Comparison of ENCODE assay signal across 21 cellular contexts in genomic region chr15:42710662-42711061, GRCh38.
"Had no signal": no experiment of that assay in that cellular context is flagged by ENCODE, and none has a peak within 500 bp of the region (broad histone marks: within the 10 kb centered on the region; RNA-seq: fewer than 3 reads in every experiment).

No MANE protein-coding gene starts in this region.

- H3K27ac ChIP-seq: epithelial cell of prostate, esophagus squamous epithelium, left lung, pancreas, right lobe of liver, skin epidermis, testis, transverse colon had no signal

- H3K9me3 Mint-ChIP-seq: effector memory CD8-positive, alpha-beta T cell; naive B cell; nephron; stimulated activated naive B cell treated with anti-CD40 and anti-IgM and Interleukin-4, amounts not matched to agents 10 μg/mL and 1 μg/mL and 100 μg/mL, for 72 hours; stimulated activated naive CD8-positive, alpha-beta T cell treated with anti-CD3 and anti-CD28 coated beads, Interleukin-15, amount 100 ng/mL, for 72 hours had no signal

- H3K27me3 Mint-ChIP-seq: effector memory CD8-positive, alpha-beta T cell; naive B cell; progenitor cell of endocrine pancreas; stimulated activated naive B cell treated with anti-CD40 and anti-IgM and Interleukin-4, amounts not matched to agents 10 μg/mL and 1 μg/mL and 100 μg/mL, for 72 hours; stimulated activated naive CD8-positive, alpha-beta T cell treated with anti-CD3 and anti-CD28 coated beads, Interleukin-15, amount 100 ng/mL, for 72 hours had no signal

- H3K36me3 Mint-ChIP-seq: naive B cell had no signal

- H3K4me3 Mint-ChIP-seq: effector memory CD8-positive, alpha-beta T cell; naive B cell; nephron; stimulated activated naive B cell treated with anti-CD40 and anti-IgM and Interleukin-4, amounts not matched to agents 10 μg/mL and 1 μg/mL and 100 μg/mL, for 72 hours; stimulated activated naive CD8-positive, alpha-beta T cell treated with anti-CD3 and anti-CD28 coated beads, Interleukin-15, amount 100 ng/mL, for 72 hours had no signal

- H3K4me3 ChIP-seq: esophagus squamous epithelium, left lung, lung, pancreas, right lobe of liver, skin epidermis, testis, transverse colon had no signal

- ATAC-seq: effector memory CD8-positive, alpha-beta T cell; left lung; pancreas; right lobe of liver; stimulated activated naive B cell treated with anti-CD40 and anti-IgM and Interleukin-4, amounts not matched to agents 10 μg/mL and 1 μg/mL and 100 μg/mL, for 72 hours; stimulated activated naive CD8-positive, alpha-beta T cell treated with anti-CD3 and anti-CD28 coated beads, Interleukin-15, amount 100 ng/mL, for 72 hours had no signal

- H3K4me1 ChIP-seq: right lobe of liver, testis had no signal

- H3K27ac Mint-ChIP-seq: naive B cell; nephron; progenitor cell of endocrine pancreas; stimulated activated naive B cell treated with anti-CD40 and anti-IgM and Interleukin-4, amounts not matched to agents 10 μg/mL and 1 μg/mL and 100 μg/mL, for 72 hours; stimulated activated naive CD8-positive, alpha-beta T cell treated with anti-CD3 and anti-CD28 coated beads, Interleukin-15, amount 100 ng/mL, for 72 hours had no signal

- H3K4me1 Mint-ChIP-seq: naive B cell; nephron; stimulated activated naive B cell treated with anti-CD40 and anti-IgM and Interleukin-4, amounts not matched to agents 10 μg/mL and 1 μg/mL and 100 μg/mL, for 72 hours; stimulated activated naive CD8-positive, alpha-beta T cell treated with anti-CD3 and anti-CD28 coated beads, Interleukin-15, amount 100 ng/mL, for 72 hours had no signal

- DNase-seq: effector memory CD8-positive, alpha-beta T cell; esophagus squamous epithelium; islet precursor cell; left lung; mesenchymal stem cell; midbrain; naive B cell; occipital lobe; stimulated activated CD4-positive, alpha-beta T cell treated with anti-CD3 and anti-CD28 coated beads, Interleukin-2, amount 100 ng/mL, for 24 hours; stimulated activated CD4-positive, alpha-beta T cell treated with anti-CD3 and anti-CD28 coated beads, Interleukin-4, amount 100 ng/mL, for 4 hours; stimulated activated naive B cell treated with anti-CD40 and anti-IgM and Interleukin-4, amounts not matched to agents 10 μg/mL and 1 μg/mL and 100 μg/mL, for 72 hours; stimulated activated naive CD8-positive, alpha-beta T cell treated with anti-CD3 and anti-CD28 coated beads, Interleukin-15, amount 100 ng/mL, for 72 hours; testis; transverse colon had no signal

- H3K36me3 ChIP-seq: esophagus squamous epithelium, left lung, pancreas, right lobe of liver, transverse colon had no signal

- H3K9me3 ChIP-seq: esophagus squamous epithelium, left lung, pancreas, right lobe of liver, testis, transverse colon had no signal

- H3K27me3 ChIP-seq: esophagus squamous epithelium, left lung, pancreas, right lobe of liver, testis, transverse colon had no signal
